In the genomic region with DNA sequence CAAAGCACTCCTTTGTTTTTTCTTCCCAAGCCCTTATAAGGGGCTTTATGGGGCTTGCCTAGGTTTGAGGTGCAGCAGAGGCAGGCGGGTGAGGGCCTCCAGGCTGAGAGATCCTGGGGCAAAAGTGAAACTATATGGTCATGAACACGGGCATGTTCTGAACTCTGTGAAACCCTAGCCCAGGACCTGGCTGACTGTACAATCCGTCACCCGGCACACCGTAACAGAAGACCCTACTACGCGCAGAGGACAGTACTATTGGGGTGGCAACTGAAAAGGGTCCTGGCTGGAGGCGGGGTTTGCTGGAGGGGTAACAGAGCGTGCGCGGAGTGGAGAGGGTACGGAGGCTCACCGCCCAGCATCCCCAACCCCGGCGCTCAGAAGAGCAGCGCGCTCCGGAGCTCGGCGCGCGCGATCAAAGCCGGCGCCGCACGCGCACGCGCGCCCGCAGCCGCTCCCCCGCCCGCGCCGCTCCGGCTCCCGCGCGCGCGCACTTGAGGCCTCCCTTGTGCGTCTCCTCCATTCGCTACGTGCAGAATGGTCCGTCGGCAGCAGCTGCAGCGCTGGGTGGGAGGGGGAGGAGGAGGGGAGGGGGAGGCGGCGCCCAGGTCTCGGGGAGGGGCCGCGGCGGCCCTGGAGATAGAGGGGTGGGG, we compare ENCODE assay signal across 8 cellular contexts. TPM values are rescaled to one million over a fixed set of nuclear protein-coding genes. Genes with fewer than 3 reads are reported as not detected.
A peak's percentile ranks its signal among the peaks of the same experiment; 100 is the strongest.
DNase-seq lines count a peak whose midpoint lies in the region; ATAC-seq lines count a peak whose summit lies in the region.

No MANE protein-coding gene starts in this region.

- no peaks in the 10 kb centered on the region for H3K36me3 Mint-ChIP-seq in activated CD4-positive, alpha-beta T cell treated with anti-CD3 and anti-CD28 coated beads for 36 hours (ENCODE audit: low read depth)

- intact Hi-C loops in activated CD4-positive, alpha-beta T cell treated with anti-CD3 and anti-CD28 coated beads for 36 hours (cut with DNase I, micrococcal nuclease) = loop anchor here (1.0 to 10.0 kb wide), 7 partner anchors 70 to 618 kb away; partner anchors contain the start of genes DLK2 (in 1 of the 2), NFKBIE (in 1 of the 2), POLR1C (in 1 of the 2) and YIPF3 (in 1 of the 2)

- no peaks in the 10 kb centered on the region for H3K9me3 ChIP-seq in mesodermal cell (ENCODE audit: control insufficient read depth, low read length)

- CTCF ChIA-PET in activated CD4-positive, alpha-beta T cell treated with anti-CD3 and anti-CD28 coated beads for 36 hours (lab: Charles Lee) = interaction anchor here (0.6 to 3.7 kb wide), 13 partner anchors 10 to 443 kb away, joined by 3 to 46 read pairs (median 3); partner anchors contain the start of genes MAD2L1BP and VEGFA

- peaks cover 17% of the 10 kb centered on the region for H3K4me1 Mint-ChIP-seq in activated CD4-positive, alpha-beta T cell treated with anti-CD3 and anti-CD28 coated beads for 36 hours

- peaks cover 13% of the 10 kb centered on the region for H3K4me1 ChIP-seq in mesodermal cell (ENCODE audit: control insufficient read depth, insufficient read depth, low read length, poor library complexity, severe bottlenecking)

- WGBS in mesodermal cell (ENCODE audit: insufficient coverage in 2 of 2), 2 experiments = 4 to 9% methylated on average over 28 to 33 of the region's 55 CpGs

- ATAC-seq in HG03378 (IDR thresholded peaks at IDR 0.05; ENCODE audit: unreplicated experiment) = peak; percentile 35
- ATAC-seq in activated CD4-positive, alpha-beta T cell treated with anti-CD3 and anti-CD28 coated beads for 36 hours = peak; percentile 74

- peak overlapping the region; percentile 79 for H3K4me3 Mint-ChIP-seq in activated CD4-positive, alpha-beta T cell treated with anti-CD3 and anti-CD28 coated beads for 36 hours

- peaks cover 16% of the 10 kb centered on the region for H3K27me3 Mint-ChIP-seq in activated CD4-positive, alpha-beta T cell treated with anti-CD3 and anti-CD28 coated beads for 36 hours

- H3K27ac Mint-ChIP-seq in activated CD4-positive, alpha-beta T cell treated with anti-CD3 and anti-CD28 coated beads for 36 hours = peak overlapping the region; percentile 85

- no peaks in the 10 kb centered on the region for H3K36me3 ChIP-seq in mesodermal cell (ENCODE audit: control insufficient read depth, insufficient read depth, low read length)

- H3K4me3 ChIP-seq in mesodermal cell (ENCODE audit: extremely low read depth, insufficient read depth, low read length, poor library complexity, severe bottlenecking) = peak overlapping the region; percentile 24

- DNase-seq in activated naive CD4-positive, alpha-beta T cell treated with Interleukin-2 at 50 U/mL for 16 hours = peak; percentile 76
- DNase-seq in activated naive CD4-positive, alpha-beta T cell (lab: John Stamatoyannopoulos, UW) = no peak
- DNase-seq in activated CD4-positive, alpha-beta T cell treated with anti-CD3 and anti-CD28 coated beads for 36 hours = peak; percentile 97
- DNase-seq in ecto neural progenitor cell (ENCODE audit: low spot score) (peak; percentile 91), NCI-H82 treated with DMSO at 0.1 percent for 48 hours (lab: John Stamatoyannopoulos, UW; ENCODE audit: unreplicated experiment) (no peak)
- DNase-seq in stimulated activated CD8-positive, alpha-beta memory T cell treated with anti-CD3 and anti-CD28 coated beads, Interleukin-2, amount 100 ng/mL, for 1 hour (ENCODE audit: low read depth in 2 of 2) = peak; percentile 21 to 45

- POLR2A ChIA-PET in activated CD4-positive, alpha-beta T cell treated with anti-CD3 and anti-CD28 coated beads for 36 hours (lab: Charles Lee) = interaction anchor here (1.0 to 2.0 kb wide), 4 partner anchors 21 to 384 kb away, joined by 4 read pairs; partner anchors contain the start of gene VEGFA

- no peaks in the 10 kb centered on the region for H3K9me3 Mint-ChIP-seq in activated CD4-positive, alpha-beta T cell treated with anti-CD3 and anti-CD28 coated beads for 36 hours (ENCODE audit: low read depth)

- H3K27ac ChIP-seq in mesodermal cell (ENCODE audit: low read depth, low read length, severe bottlenecking) = no peak overlapping the region

RNA-seq across cellular contexts. Expression of gene MRPL14, which starts 54.2 kb away (rescaled TPM):
- total RNA-seq in activated CD4-positive, alpha-beta T cell treated with anti-CD3 and anti-CD28 coated beads for 36 hours = 10 to 100 TPM; 29.5 to 43.3 TPM
- polyA plus RNA-seq in mesodermal cell (2013, experiment 1 of 2) = 51.1 TPM
- polyA plus RNA-seq in mesodermal cell (2013, experiment 2 of 2) = 53.1 TPM

RNA-seq across cellular contexts. Expression of gene TMEM63B, which starts 54.3 kb away (rescaled TPM):
- 10 to 100 TPM; 10.9 to 15.2 TPM for total RNA-seq in activated CD4-positive, alpha-beta T cell treated with anti-CD3 and anti-CD28 coated beads for 36 hours
- 33.0 TPM for polyA plus RNA-seq in mesodermal cell (2013, experiment 1 of 2)
- 30.1 TPM for polyA plus RNA-seq in mesodermal cell (2013, experiment 2 of 2)

Comparison
In these comparisons a context has a peak if more than half of its experiments do, and no peak if none do; other contexts are left out.
1. DNase-seq: peak in activated naive CD4-positive, alpha-beta T cell treated with Interleukin-2 at 50 U/mL for 16 hours (single experiment), activated CD4-positive, alpha-beta T cell treated with anti-CD3 and anti-CD28 coated beads for 36 hours (single experiment), ecto neural progenitor cell (single experiment) and stimulated activated CD8-positive, alpha-beta memory T cell treated with anti-CD3 and anti-CD28 coated beads, Interleukin-2, amount 100 ng/mL, for 1 hour (2 of 2); none in activated naive CD4-positive, alpha-beta T cell (0 of 4) and NCI-H82 treated with DMSO at 0.1 percent for 48 hours (single experiment).